In the genomic region with DNA sequence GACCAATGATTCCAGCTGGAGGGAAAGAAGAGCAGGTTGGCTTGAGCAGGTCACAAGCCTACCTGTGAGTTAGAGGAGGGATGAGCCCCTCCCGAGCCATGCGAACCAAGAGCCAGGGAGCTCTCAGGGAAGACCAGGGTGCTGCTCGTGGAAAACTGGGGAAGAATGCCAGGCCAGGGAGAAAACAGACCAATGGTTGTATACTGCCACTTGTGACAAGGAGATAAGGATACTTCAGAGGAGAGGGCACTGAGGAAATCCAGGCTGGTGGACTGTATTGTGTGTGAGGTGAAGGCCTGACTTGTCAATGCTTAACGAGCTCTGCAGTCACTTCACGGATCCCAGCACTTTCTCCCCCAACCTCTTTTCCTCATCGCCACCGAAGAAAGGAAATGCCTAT, we compare ENCODE assay signal across 7 cellular contexts.
"Had no signal": no experiment of that assay in that cellular context is flagged by ENCODE, and none has a peak within 500 bp of the region (broad histone marks: within the 10 kb centered on the region; RNA-seq: fewer than 3 reads in every experiment).

No MANE protein-coding gene starts in this region.

- DNase-seq: GM23248, GOT3, H7, HFFc6, IMR-90 had no signal

- H3K36me3 ChIP-seq: HAP-1 had no signal

- H3K27ac ChIP-seq: GM23248 had no signal

- ATAC-seq: HCT116 had no signal

- H2AFZ ChIP-seq: GM23248 had no signal

- H3K9me3 ChIP-seq: HAP-1 had no signal

- H3K4me3 ChIP-seq: GM23248, HAP-1 had no signal
